Comparison of ENCODE assay signal across 8 cellular contexts in genomic region chr16:76265434-76266045, GRCh38. TPM values are rescaled to one million over a fixed set of nuclear protein-coding genes. Genes with fewer than 3 reads are reported as not detected.
DNase-seq lines count a peak whose midpoint lies in the region; ATAC-seq, FAIRE-seq and TF ChIP-seq lines count a peak whose summit lies in the region.

No MANE protein-coding gene starts in this region.

- TF ChIP-seq POLR2A in H1 (IDR thresholded peaks at IDR 0.05; ENCODE audit: control extremely low read depth in 1 of 2, low read depth in 2 of 2, low read length in 2 of 2), result no peak

- H3K9me3 ChIP-seq in H1 (ENCODE audit: insufficient read depth in 2 of 2, low read depth in 1 of 2, low read length in 1 of 2) (no peaks in the 10 kb centered on the region), upper lobe of right lung (no peaks in the 10 kb centered on the region)

- in situ Hi-C loops in GM13977 (cut with MboI; ENCODE audit: low pct_unique_long_range_greater_than_20kb, low sequenced_read_pairs, unreplicated experiment), result no loop called here

- H3K4me3 ChIP-seq in AG04449 (ENCODE audit: low read depth, low read length) (no peak overlapping the region), H1 (ENCODE audit: extremely low read depth in 1 of 4, insufficient read depth in 2 of 4, low read depth in 3 of 4, low read length in 4 of 4) (no peak overlapping the region), upper lobe of right lung (no peak overlapping the region)

- H2BK20ac ChIP-seq in H1 (ENCODE audit: low read length), result no peak overlapping the region

- H3K79me1 ChIP-seq in H1 (ENCODE audit: low read depth, low read length), result no peaks in the 10 kb centered on the region

- DNase-seq in AG04449 (ENCODE audit: low read depth, low spot score) (no peak), GM13977 (ENCODE audit: low spot score) (peak; percentile 15), NCI-H69 (lab: John Stamatoyannopoulos, UW) (peak; percentile 31), H1 (ENCODE audit: low read depth in 1 of 2, low spot score in 2 of 2) (peak; percentile 31 to 92), upper lobe of right lung (no peak), sciatic nerve (ENCODE audit: low spot score) (no peak)

- no peak overlapping the region for H2BK15ac ChIP-seq in H1 (ENCODE audit: low read length)

- no peak overlapping the region for H3K4ac ChIP-seq in H1 (replicated peaks; ENCODE audit: insufficient read length, low read depth, low read length)

- WGBS in H1 (ENCODE audit: extremely low coverage in 1 of 2, insufficient coverage in 1 of 2, insufficient read length in 1 of 2, insufficient replicate concordance in 2 of 2, low coverage in 1 of 2, low lambda C conversion rate in 2 of 2, missing lambda C conversion rate in 1 of 2), 2 experiments, result 39% methylated on average over 2 of the region's 2 CpGs; no CpG with 5 or more reads in 1 of the 2 experiments

- intact Hi-C loops in upper lobe of right lung (cut with DNase I), result no loop called here
- intact Hi-C loops in sciatic nerve (cut with DNase I), result no loop called here

- no peak overlapping the region for H3K56ac ChIP-seq in H1 (replicated peaks; ENCODE audit: insufficient read length, low read depth, low read length)

- no peaks in the 10 kb centered on the region for H3K23me2 ChIP-seq in H1 (ENCODE audit: low read depth, low read length)

- no peak overlapping the region for H2BK5ac ChIP-seq in H1 (ENCODE audit: low read depth, low read length)

- CTCF ChIA-PET in AG04449 (lab: Yijun Ruan, JAX), result no interaction called here
- CTCF ChIA-PET in H1 (lab: Charles Lee; ENCODE audit: partially characterized antibody), result interaction anchor here (0.5 to 2.9 kb wide), 13 partner anchors 12 to 905 kb away, joined by 3 to 27 read pairs (median 4); partner anchors contain the start of gene CNTNAP4

- H3K36me3 ChIP-seq in H1 (ENCODE audit: control insufficient read depth in 2 of 4, insufficient read depth in 4 of 4, low read length in 3 of 4) (no peaks in the 10 kb centered on the region), upper lobe of right lung (no peaks in the 10 kb centered on the region)

- no peak for TF ChIP-seq EP300 in H1 (IDR thresholded peaks at IDR 0.05; ENCODE audit: borderline replicate concordance in 1 of 2, low read depth in 2 of 2, low read length in 2 of 2)

- peak; percentile 60 to 67 for TF ChIP-seq RAD21 in H1 (IDR thresholded peaks at IDR 0.05 in 1 of 2, conservative IDR thresholded peaks at IDR 0.05 in 1 of 2; ENCODE audit: low read depth in 2 of 2, low read length in 2 of 2)

- H2AK5ac ChIP-seq in H1 (ENCODE audit: low read depth, low read length), result no peak overlapping the region

- no peak overlapping the region for H3K9ac ChIP-seq in H1 (replicated peaks in 1 of 4; ENCODE audit: extremely low read depth in 1 of 4, low read depth in 3 of 4, low read length in 3 of 4)

- H3K27me3 ChIP-seq in H1 (replicated peaks in 1 of 4; ENCODE audit: control insufficient read depth in 3 of 4, extremely low read depth in 1 of 4, insufficient read depth in 3 of 4, low read length in 3 of 4) (no peaks in the 10 kb centered on the region), upper lobe of right lung (no peaks in the 10 kb centered on the region)

- FAIRE-seq in H1 (lab: Jason Lieb, UNC), result peak; percentile 94

- H3K14ac ChIP-seq in H1 (ENCODE audit: insufficient read length), result no peak overlapping the region

- H2AFZ ChIP-seq in H1 (ENCODE audit: low read length), result no peak overlapping the region

- H3K79me2 ChIP-seq in H1 (ENCODE audit: control insufficient read depth in 1 of 2, insufficient read depth in 2 of 2, low read length in 2 of 2), result no peaks in the 10 kb centered on the region

- peak; percentile 80 for ATAC-seq in HG02852 (IDR thresholded peaks at IDR 0.05; ENCODE audit: unreplicated experiment)
- ATAC-seq in upper lobe of right lung, result peak; percentile 59
- no peak for ATAC-seq in HG02840 (IDR thresholded peaks at IDR 0.05; ENCODE audit: low FRiP score, unreplicated experiment)
- no peak for ATAC-seq in sciatic nerve

- no peak overlapping the region for H3K4me2 ChIP-seq in H1 (ENCODE audit: insufficient read depth in 1 of 2, low read depth in 2 of 2, low read length in 2 of 2)

- no peak overlapping the region for H4K8ac ChIP-seq in H1 (ENCODE audit: extremely low read depth, insufficient read depth, low read length)

- no peak overlapping the region for H4K91ac ChIP-seq in H1 (replicated peaks; ENCODE audit: insufficient read length, low read length)

- H4K5ac ChIP-seq in H1 (ENCODE audit: insufficient read length, low read depth, low read length), result no peak overlapping the region

- no peak overlapping the region for H3K23ac ChIP-seq in H1 (ENCODE audit: insufficient read length)

- no peaks in the 10 kb centered on the region for H3K4me1 ChIP-seq in H1 (replicated peaks in 1 of 4; ENCODE audit: control insufficient read depth in 3 of 4, insufficient read depth in 4 of 4, low read length in 3 of 4)
- no peaks in the 10 kb centered on the region for H3K4me1 ChIP-seq in upper lobe of right lung

- H3K18ac ChIP-seq in H1 (ENCODE audit: extremely low read depth, low read length), result no peak overlapping the region

- peak; percentile 36 for TF ChIP-seq CTCF in AG04449 (IDR thresholded peaks at IDR 0.05; ENCODE audit: insufficient read depth, low read length, missing control alignments)
- TF ChIP-seq CTCF in GM13977 (IDR thresholded peaks at IDR 0.05; ENCODE audit: extremely low read depth, insufficient read depth, missing control alignments), result peak; percentile 50
- TF ChIP-seq CTCF in H1 (IDR thresholded peaks at IDR 0.05; ENCODE audit: control extremely low read depth in 1 of 3, insufficient read depth in 1 of 3, low read depth in 1 of 3, low read length in 3 of 3), result peak; percentile 26 to 74 (median 52)
- peak; percentile 45 for TF ChIP-seq CTCF in upper lobe of right lung (IDR thresholded peaks at IDR 0.05)

- no peak overlapping the region for H3K27ac ChIP-seq in H1 (ENCODE audit: low read depth, low read length)
- H3K27ac ChIP-seq in upper lobe of right lung, result no peak overlapping the region

- POLR2A ChIA-PET in AG04449 (lab: Yijun Ruan, JAX) (no interaction called here), H1 (lab: Charles Lee; ENCODE audit: partially characterized antibody) (no interaction called here)

- H2BK12ac ChIP-seq in H1 (ENCODE audit: low read depth, low read length), result no peak overlapping the region

- no peaks in the 10 kb centered on the region for H4K20me1 ChIP-seq in H1 (replicated peaks in 1 of 2; ENCODE audit: control insufficient read depth in 1 of 2, insufficient read depth in 2 of 2, low read length in 2 of 2)

- H2BK120ac ChIP-seq in H1 (replicated peaks; ENCODE audit: low read depth, low read length), result no peak overlapping the region

TF ChIP-seq in H1, 55 proteins besides CTCF, POLR2A, EP300 and RAD21:
- TF ChIP-seq SP2 (IDR thresholded peaks at IDR 0.05; ENCODE audit: low read length) (no peak), JUN (IDR thresholded peaks at IDR 0.05; ENCODE audit: low read depth, low read length) (no peak), POLR2AphosphoS5 (IDR thresholded peaks at IDR 0.05; ENCODE audit: low read depth, low read length) (no peak), TAF7 (optimal IDR thresholded peaks at IDR 0.05; ENCODE audit: borderline replicate concordance, low read depth, low read length) (no peak), EGR1 (IDR thresholded peaks at IDR 0.05; ENCODE audit: borderline replicate concordance, low read depth, low read length) (no peak), ATF2 (IDR thresholded peaks at IDR 0.05; ENCODE audit: low read length) (no peak), KDM1A (IDR thresholded peaks at IDR 0.05; ENCODE audit: borderline replicate concordance, low read length) (no peak), KDM5A (IDR thresholded peaks at IDR 0.05; ENCODE audit: low read length) (no peak), TCF12 (IDR thresholded peaks at IDR 0.05; ENCODE audit: low read depth, low read length) (no peak), GTF2F1 (IDR thresholded peaks at IDR 0.05; ENCODE audit: borderline replicate concordance, low read depth, low read length) (no peak), HDAC6 (IDR thresholded peaks at IDR 0.05; ENCODE audit: low read depth, low read length) (no peak)

RNA-seq across cellular contexts. Expression of gene CNTNAP4, which starts 11.7 kb away (rescaled TPM):
- not detected in 2 replicates for total RNA-seq in H1 (2021; fragmentation: NEBNext Ultra II Directional; extraction: Animal tissue kit (Norgen Biotek cat#: 25700))
- polyA plus RNA-seq in H1 (2011; rRNA removed), result 0.03 TPM in 1 of 2 replicates, not detected in the other
- 0.03 TPM for polyA plus RNA-seq in H1 (2011; cell fraction: cytosol; rRNA removed)
- 0.07 TPM for polyA plus RNA-seq in H1 (2011; cell fraction: nucleus; rRNA removed)
- polyA plus RNA-seq in H1 (2012, experiment 1 of 2), result not detected in 4 replicates
- not detected for polyA plus RNA-seq in H1 (2012, experiment 2 of 2)
- polyA plus RNA-seq in H1 (2013, experiment 1 of 2), result 0.04 TPM
- polyA plus RNA-seq in H1 (2013, experiment 2 of 2), result 0.04 TPM
- 0.03 and 0.07 TPM in 2 replicates for polyA minus RNA-seq in H1 (2011; rRNA and poly(A)+ RNA removed)
- polyA minus RNA-seq in H1 (2011; cell fraction: cytosol; rRNA and poly(A)+ RNA removed), result not detected
- not detected for polyA minus RNA-seq in H1 (2011; cell fraction: nucleus; rRNA and poly(A)+ RNA removed)
- not detected for total RNA-seq in upper lobe of right lung
- 0.76 TPM for total RNA-seq in sciatic nerve

Comparison
In these comparisons a context has a peak if more than half of its experiments do, and no peak if none do; other contexts are left out.
1. DNase-seq: peak in GM13977 (single experiment), NCI-H69 (single experiment) and H1 (2 of 2); none in AG04449 (single experiment), upper lobe of right lung (single experiment) and sciatic nerve (single experiment).
2. ATAC-seq: peak in HG02852 (single experiment) and upper lobe of right lung (single experiment); none in HG02840 (single experiment) and sciatic nerve (single experiment).
3. Peak in every context shown above with its lines, with median percentiles within 50 percentile points of each other: CTCF ChIP-seq.